Comparison of ENCODE assay signal across 22 cellular contexts in the genomic region with DNA sequence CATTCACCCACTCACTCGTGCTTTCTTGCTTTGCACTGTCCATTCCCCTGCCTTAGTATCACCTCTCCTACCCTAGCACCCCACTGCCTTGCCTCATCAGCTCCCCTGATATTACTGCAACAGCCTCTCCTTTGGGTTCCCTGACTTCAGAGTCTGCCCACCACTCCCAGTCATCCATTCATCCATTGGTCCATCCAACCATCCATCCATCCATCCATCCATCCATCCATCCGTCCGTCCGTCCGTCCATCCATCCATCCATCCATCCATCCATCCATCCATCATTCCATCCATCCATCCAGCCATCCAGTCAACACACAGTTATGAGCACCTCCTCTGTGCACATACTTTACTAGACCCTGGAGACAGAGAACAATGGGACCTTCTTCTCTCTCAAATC. TPM values are rescaled to one million over a fixed set of nuclear protein-coding genes. Genes with fewer than 3 reads are reported as not detected.
DNase-seq lines count a peak whose midpoint lies in the region; ATAC-seq and TF ChIP-seq lines count a peak whose summit lies in the region.
"Had no signal": no experiment of that assay in that cellular context is flagged by ENCODE, and none has a peak within 500 bp of the region (broad histone marks: within the 10 kb centered on the region; RNA-seq: fewer than 3 reads in every experiment).

No MANE protein-coding gene starts in this region.

- no peak overlapping the region for H3K27ac ChIP-seq in HEK293 (ENCODE audit: extremely low read depth, low read depth, low read length)
- H3K27ac ChIP-seq: BLaER1, RWPE1 had no signal

- no peak for DNase-seq in activated naive CD4-positive, alpha-beta T cell treated with anti-CD3 and anti-CD28 coated beads for 36 hours
- no peak for DNase-seq in central memory CD8-positive, alpha-beta T cell (ENCODE audit: low spot score in 2 of 2)
- DNase-seq in stimulated activated naive B cell treated with anti-CD40 and anti-IgM and Interleukin-4, amounts not matched to agents 10 μg/mL and 1 μg/mL and 100 μg/mL, for 72 hours = no peak
- no peak for DNase-seq in retina
- DNase-seq: Calu3; CD8-positive, alpha-beta T cell; DMS153; NCI-H1105; NCI-H146; NCI-H2029 treated with DMSO at 0.1 percent for 48 hours; NCI-H2171; NCI-H345; NCI-H524; NCI-H774; NK-92 treated with Interleukin-12 subunit alpha and Interleukin-12 subunit beta, amount 100 ng/mL, for 24 hours; SHP77 treated with DMSO at 0.1 percent for 48 hours had no signal

- H3K4me1 ChIP-seq in HEK293 (ENCODE audit: control insufficient read depth, insufficient read depth, low read length) = no peaks in the 10 kb centered on the region
- H3K4me1 ChIP-seq: BLaER1 had no signal

- no peak for TF ChIP-seq CTCF in HEK293 (tag by site-specific recombination; IDR thresholded peaks at IDR 0.05)

- no peak for ATAC-seq in central memory CD8-positive, alpha-beta T cell (replicated peaks; ENCODE audit: extremely low read depth, poor library complexity, severe bottlenecking)
- no peak for ATAC-seq in stimulated activated naive B cell treated with anti-CD40 and anti-IgM and Interleukin-4, amounts not matched to agents 10 μg/mL and 1 μg/mL and 100 μg/mL, for 72 hours (replicated peaks)
- no peak for ATAC-seq in GM18861 (IDR thresholded peaks at IDR 0.05; ENCODE audit: unreplicated experiment)
- ATAC-seq: CD8-positive, alpha-beta T cell had no signal

- no peaks in the 10 kb centered on the region for H3K9me3 ChIP-seq in HEK293 (ENCODE audit: control insufficient read depth, insufficient read depth, low read depth, low read length)

- H3K27ac Mint-ChIP-seq in activated naive CD4-positive, alpha-beta T cell treated with anti-CD3 and anti-CD28 coated beads, Interleukin-2, amount 50 U/mL, for 24 hours = peak overlapping the region; percentile 61
- H3K27ac Mint-ChIP-seq in activated naive CD4-positive, alpha-beta T cell treated with anti-CD3 and anti-CD28 coated beads for 36 hours = no peak overlapping the region
- peak overlapping the region; percentile 24 for H3K27ac Mint-ChIP-seq in central memory CD8-positive, alpha-beta T cell (ENCODE audit: low read depth)
- peak overlapping the region; percentile 85 for H3K27ac Mint-ChIP-seq in stimulated activated naive B cell treated with anti-CD40 and anti-IgM and Interleukin-4, amounts not matched to agents 10 μg/mL and 1 μg/mL and 100 μg/mL, for 72 hours
- H3K27ac Mint-ChIP-seq: CD8-positive, alpha-beta T cell had no signal

- CTCF ChIA-PET in activated naive CD4-positive, alpha-beta T cell treated with anti-CD3 and anti-CD28 coated beads for 36 hours (lab: Charles Lee) = interaction anchor here (1.2 kb wide), 1 partner anchor 145 kb away, joined by 3 read pairs; no protein-coding TSS in a partner anchor
- CTCF ChIA-PET in HEK293 (lab: Yijun Ruan, JAX) = interaction anchor here (1.1 kb wide), 1 partner anchor 11 kb away, joined by 3 read pairs; no protein-coding TSS in a partner anchor

- H3K36me3 Mint-ChIP-seq in activated naive CD4-positive, alpha-beta T cell treated with anti-CD3 and anti-CD28 coated beads, Interleukin-2, amount 50 U/mL, for 24 hours = peaks cover 37% of the 10 kb centered on the region
- H3K36me3 Mint-ChIP-seq in activated naive CD4-positive, alpha-beta T cell treated with anti-CD3 and anti-CD28 coated beads for 36 hours (ENCODE audit: low read depth) = peaks cover 38% of the 10 kb centered on the region
- H3K36me3 Mint-ChIP-seq in central memory CD8-positive, alpha-beta T cell (ENCODE audit: insufficient read depth) = peaks cover 78% of the 10 kb centered on the region
- peaks cover 62 to 82% of the 10 kb centered on the region in 2 donors for H3K36me3 Mint-ChIP-seq in stimulated activated naive B cell treated with anti-CD40 and anti-IgM and Interleukin-4, amounts not matched to agents 10 μg/mL and 1 μg/mL and 100 μg/mL, for 72 hours

- H3K9me3 Mint-ChIP-seq in activated naive CD4-positive, alpha-beta T cell treated with anti-CD3 and anti-CD28 coated beads, Interleukin-2, amount 50 U/mL, for 24 hours = no peaks in the 10 kb centered on the region
- H3K9me3 Mint-ChIP-seq in activated naive CD4-positive, alpha-beta T cell treated with anti-CD3 and anti-CD28 coated beads for 36 hours = no peaks in the 10 kb centered on the region
- H3K9me3 Mint-ChIP-seq in central memory CD8-positive, alpha-beta T cell = peaks cover 6% of the 10 kb centered on the region
- peaks cover 3 to 7% of the 10 kb centered on the region in 2 donors for H3K9me3 Mint-ChIP-seq in stimulated activated naive B cell treated with anti-CD40 and anti-IgM and Interleukin-4, amounts not matched to agents 10 μg/mL and 1 μg/mL and 100 μg/mL, for 72 hours
- H3K9me3 Mint-ChIP-seq: CD8-positive, alpha-beta T cell had no signal

- H3K27me3 Mint-ChIP-seq in activated naive CD4-positive, alpha-beta T cell treated with anti-CD3 and anti-CD28 coated beads, Interleukin-2, amount 50 U/mL, for 24 hours = no peaks in the 10 kb centered on the region
- no peaks in the 10 kb centered on the region for H3K27me3 Mint-ChIP-seq in activated naive CD4-positive, alpha-beta T cell treated with anti-CD3 and anti-CD28 coated beads for 36 hours (ENCODE audit: low read depth)
- H3K27me3 Mint-ChIP-seq in central memory CD8-positive, alpha-beta T cell = no peaks in the 10 kb centered on the region
- H3K27me3 Mint-ChIP-seq in stimulated activated naive B cell treated with anti-CD40 and anti-IgM and Interleukin-4, amounts not matched to agents 10 μg/mL and 1 μg/mL and 100 μg/mL, for 72 hours = no peaks in the 10 kb centered on the region
- H3K27me3 Mint-ChIP-seq: IgD-negative memory B cell had no signal

- no peak overlapping the region for H3K4me3 ChIP-seq in HEK293 (ENCODE audit: low read depth, low read length)
- H3K4me3 ChIP-seq: BLaER1 had no signal

- no peaks in the 10 kb centered on the region for H3K36me3 ChIP-seq in HEK293 (ENCODE audit: control insufficient read depth in 2 of 2, insufficient read depth in 1 of 2, low read length in 2 of 2)

- POLR2A ChIA-PET in HEK293 (lab: Yijun Ruan, JAX) = no interaction called here

- H3K4me1 Mint-ChIP-seq in activated naive CD4-positive, alpha-beta T cell treated with anti-CD3 and anti-CD28 coated beads, Interleukin-2, amount 50 U/mL, for 24 hours = no peaks in the 10 kb centered on the region
- H3K4me1 Mint-ChIP-seq in activated naive CD4-positive, alpha-beta T cell treated with anti-CD3 and anti-CD28 coated beads for 36 hours (ENCODE audit: low read depth) = no peaks in the 10 kb centered on the region
- H3K4me1 Mint-ChIP-seq in central memory CD8-positive, alpha-beta T cell = peaks cover 20% of the 10 kb centered on the region
- peaks cover 14 to 15% of the 10 kb centered on the region in 2 donors for H3K4me1 Mint-ChIP-seq in stimulated activated naive B cell treated with anti-CD40 and anti-IgM and Interleukin-4, amounts not matched to agents 10 μg/mL and 1 μg/mL and 100 μg/mL, for 72 hours

- H3K4me3 Mint-ChIP-seq in activated naive CD4-positive, alpha-beta T cell treated with anti-CD3 and anti-CD28 coated beads, Interleukin-2, amount 50 U/mL, for 24 hours = no peak overlapping the region
- H3K4me3 Mint-ChIP-seq in activated naive CD4-positive, alpha-beta T cell treated with anti-CD3 and anti-CD28 coated beads for 36 hours = no peak overlapping the region
- no peak overlapping the region for H3K4me3 Mint-ChIP-seq in central memory CD8-positive, alpha-beta T cell
- H3K4me3 Mint-ChIP-seq in stimulated activated naive B cell treated with anti-CD40 and anti-IgM and Interleukin-4, amounts not matched to agents 10 μg/mL and 1 μg/mL and 100 μg/mL, for 72 hours = no peak overlapping the region
- H3K4me3 Mint-ChIP-seq: CD8-positive, alpha-beta T cell had no signal

- intact Hi-C loops in activated naive CD4-positive, alpha-beta T cell treated with anti-CD3 and anti-CD28 coated beads for 36 hours (cut with micrococcal nuclease) = no loop called here

TF ChIP-seq in HEK293, 187 proteins besides CTCF, POLR2A, EP300 and RAD21:
- peak; percentile 94 for TF ChIP-seq ZNF366 (tag by site-specific recombination; conservative IDR thresholded peaks at IDR 0.05)
- TF ChIP-seq, protein P1, sequence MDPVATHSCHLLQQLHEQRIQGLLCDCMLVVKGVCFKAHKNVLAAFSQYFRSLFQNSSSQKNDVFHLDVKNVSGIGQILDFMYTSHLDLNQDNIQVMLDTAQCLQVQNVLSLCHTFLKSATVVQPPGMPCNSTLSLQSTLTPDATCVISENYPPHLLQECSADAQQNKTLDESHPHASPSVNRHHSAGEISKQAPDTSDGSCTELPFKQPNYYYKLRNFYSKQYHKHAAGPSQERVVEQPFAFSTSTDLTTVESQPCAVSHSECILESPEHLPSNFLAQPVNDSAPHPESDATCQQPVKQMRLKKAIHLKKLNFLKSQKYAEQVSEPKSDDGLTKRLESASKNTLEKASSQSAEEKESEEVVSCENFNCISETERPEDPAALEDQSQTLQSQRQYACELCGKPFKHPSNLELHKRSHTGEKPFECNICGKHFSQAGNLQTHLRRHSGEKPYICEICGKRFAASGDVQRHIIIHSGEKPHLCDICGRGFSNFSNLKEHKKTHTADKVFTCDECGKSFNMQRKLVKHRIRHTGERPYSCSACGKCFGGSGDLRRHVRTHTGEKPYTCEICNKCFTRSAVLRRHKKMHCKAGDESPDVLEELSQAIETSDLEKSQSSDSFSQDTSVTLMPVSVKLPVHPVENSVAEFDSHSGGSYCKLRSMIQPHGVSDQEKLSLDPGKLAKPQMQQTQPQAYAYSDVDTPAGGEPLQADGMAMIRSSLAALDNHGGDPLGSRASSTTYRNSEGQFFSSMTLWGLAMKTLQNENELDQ (tag by site-specific recombination; IDR thresholded peaks at IDR 0.05; ENCODE audit: low read depth) = no peak

RNA-seq across cellular contexts. Expression of a gene that starts 22.9 kb away (rescaled TPM):
- total RNA-seq in activated naive CD4-positive, alpha-beta T cell treated with anti-CD3 and anti-CD28 coated beads for 36 hours = 10 to 100 TPM; 13.6 TPM

RNA-seq across cellular contexts. Expression of a gene that starts 58.8 kb away (rescaled TPM):
- total RNA-seq in activated naive CD4-positive, alpha-beta T cell treated with anti-CD3 and anti-CD28 coated beads for 36 hours = 10 to 100 TPM in 1 of 2 experiments, 1 to 10 TPM in 1; 9.5 to 10.3 TPM
